In genomic region chr3:37906734-37907282, GRCh38 we compare ENCODE assay signal across 1 cellular context.
TF ChIP-seq lines count a peak whose summit lies in the region.

No MANE protein-coding gene starts in this region.

TF ChIP-seq in GM12878, 131 proteins besides CTCF, POLR2A, EP300 and RAD21 (continued from another document):
- TF ChIP-seq, protein P1, sequence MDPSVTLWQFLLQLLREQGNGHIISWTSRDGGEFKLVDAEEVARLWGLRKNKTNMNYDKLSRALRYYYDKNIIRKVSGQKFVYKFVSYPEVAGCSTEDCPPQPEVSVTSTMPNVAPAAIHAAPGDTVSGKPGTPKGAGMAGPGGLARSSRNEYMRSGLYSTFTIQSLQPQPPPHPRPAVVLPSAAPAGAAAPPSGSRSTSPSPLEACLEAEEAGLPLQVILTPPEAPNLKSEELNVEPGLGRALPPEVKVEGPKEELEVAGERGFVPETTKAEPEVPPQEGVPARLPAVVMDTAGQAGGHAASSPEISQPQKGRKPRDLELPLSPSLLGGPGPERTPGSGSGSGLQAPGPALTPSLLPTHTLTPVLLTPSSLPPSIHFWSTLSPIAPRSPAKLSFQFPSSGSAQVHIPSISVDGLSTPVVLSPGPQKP (IDR thresholded peaks at IDR 0.05; ENCODE audit: low read depth, low read length) = no peak
- TF ChIP-seq STAT3 (IDR thresholded peaks at IDR 0.05; ENCODE audit: low read depth, low read length) = no peak
- no peak for TF ChIP-seq ZNF217 (IDR thresholded peaks at IDR 0.05)
- TF ChIP-seq PAX5 (IDR thresholded peaks at IDR 0.05; ENCODE audit: borderline replicate concordance, low read depth, low read length) = 0 out of 2 replicates have a peak, but pooled peaks have one; percentile 47
- TF ChIP-seq NFYA (IDR thresholded peaks at IDR 0.05; ENCODE audit: borderline replicate concordance, low read depth, low read length) = no peak
- no peak for TF ChIP-seq STAT1 (conservative IDR thresholded peaks at IDR 0.05)
- no peak for TF ChIP-seq ATF7 (IDR thresholded peaks at IDR 0.05; ENCODE audit: low read depth)
- no peak for TF ChIP-seq SUPT20H (IDR thresholded peaks at IDR 0.05; ENCODE audit: borderline replicate concordance, control insufficient read depth, low read depth, low read length)
- TF ChIP-seq SMARCA5 (IDR thresholded peaks at IDR 0.05) = no peak
- TF ChIP-seq CREM (IDR thresholded peaks at IDR 0.05; ENCODE audit: low read depth) = peak; percentile 51
